Comparison of ENCODE assay signal across 27 cellular contexts in genomic region chr9:128120741-128121465, GRCh38. TPM values are rescaled to one million over a fixed set of nuclear protein-coding genes. Genes with fewer than 3 reads are reported as not detected.
DNase-seq lines count a peak whose midpoint lies in the region; ATAC-seq, FAIRE-seq and TF ChIP-seq lines count a peak whose summit lies in the region.
"Had no signal": no experiment of that assay in that cellular context is flagged by ENCODE, and none has a peak within 500 bp of the region (broad histone marks: within the 10 kb centered on the region; RNA-seq: fewer than 3 reads in every experiment).

No MANE protein-coding gene starts in this region.

- H3K9ac ChIP-seq in GM12878 (ENCODE audit: control insufficient read depth, insufficient read depth, low read length), result no peak overlapping the region

- in situ Hi-C loops in GM12878 (cut with MboI), result no loop called here
- in situ Hi-C loops in gastrocnemius medialis (cut with MboI; ENCODE audit: low sequenced_read_pairs in 4 of 4), result loop anchor here in 2 of 4 donors (25.0 kb wide), 1 partner anchor 159 kb away; no protein-coding TSS in a partner anchor

- BruUV-seq in GM12878 (replicated peaks; lab: Mats Ljungman, UMichigan), result TSS peak; percentile 7

- H3K4me2 ChIP-seq in GM12878 (ENCODE audit: control insufficient read depth, insufficient read depth), result no peak overlapping the region
- H3K4me2 ChIP-seq: hepatocyte had no signal

- no peaks in the 10 kb centered on the region for H3K27me3 ChIP-seq in GM12878 (replicated peaks in 1 of 2; ENCODE audit: control insufficient read depth in 2 of 2, insufficient read depth in 2 of 2, low read length in 1 of 2)
- H3K27me3 ChIP-seq in right lobe of liver, result no peaks in the 10 kb centered on the region
- H3K27me3 ChIP-seq in gastrocnemius medialis, result no peaks in the 10 kb centered on the region
- H3K27me3 ChIP-seq in gastroesophageal sphincter, result no peaks in the 10 kb centered on the region
- H3K27me3 ChIP-seq in WERI-Rb-1 (ENCODE audit: insufficient read depth, low read depth, severe bottlenecking), result no peaks in the 10 kb centered on the region
- H3K27me3 ChIP-seq: brain microvascular endothelial cell, hepatocyte, MG63 had no signal

- SMC1A ChIA-PET in GM12878 (lab: Charles Lee; ENCODE audit: uncharacterized antibody, unreplicated experiment), result no interaction called here

- H3K79me2 ChIP-seq in GM12878 (ENCODE audit: control insufficient read depth, insufficient read depth, low read length), result peaks cover 15% of the 10 kb centered on the region

- H3K36me3 ChIP-seq in GM12878 (ENCODE audit: control insufficient read depth in 2 of 2, insufficient read depth in 2 of 2, low read length in 1 of 2) (peaks cover 8 to 22% of the 10 kb centered on the region in 2 experiments; a peak in 3 of 4 replicates), right lobe of liver (peaks cover 0 to 22% (median 8%) of the 10 kb centered on the region in 4 donors), gastrocnemius medialis (peaks cover 0 to 38% of the 10 kb centered on the region in 2 donors), gastroesophageal sphincter (peaks cover 0 to 53% of the 10 kb centered on the region in 2 donors), WERI-Rb-1 (peaks cover 53% of the 10 kb centered on the region)

- POLR2A ChIA-PET in GM12878 (lab: Charles Lee), result no interaction called here

- RAD21 ChIA-PET in GM12878 (lab: Charles Lee; ENCODE audit: unreplicated experiment), result no interaction called here

- no peak for TF ChIP-seq RAD21 in GM12878 (IDR thresholded peaks at IDR 0.05; ENCODE audit: insufficient read depth, low read depth, low read length)

- TF ChIP-seq EP300 in GM12878 (IDR thresholded peaks at IDR 0.05; ENCODE audit: borderline replicate concordance in 1 of 2, control insufficient read depth in 1 of 2, low read depth in 2 of 2, low read length in 2 of 2), result no peak
- no peak for TF ChIP-seq EP300 in gastroesophageal sphincter (IDR thresholded peaks at IDR 0.05)

- H3K4me1 ChIP-seq in GM12878 (ENCODE audit: control insufficient read depth, insufficient read depth, low read length) (peaks cover 13% of the 10 kb centered on the region), right lobe of liver (peaks cover 0 to 18% (median 9%) of the 10 kb centered on the region in 4 donors), gastrocnemius medialis (peaks cover 18% of the 10 kb centered on the region in 2 donors), gastroesophageal sphincter (peaks cover 0 to 28% (median 13%) of the 10 kb centered on the region in 3 donors)

- H3K9me3 ChIP-seq in GM12878 (replicated peaks; ENCODE audit: control insufficient read depth, insufficient read depth, low read length) (no peaks in the 10 kb centered on the region), right lobe of liver (no peaks in the 10 kb centered on the region), gastrocnemius medialis (no peaks in the 10 kb centered on the region), gastroesophageal sphincter (no peaks in the 10 kb centered on the region), WERI-Rb-1 (ENCODE audit: severe bottlenecking) (no peaks in the 10 kb centered on the region)
- H3K9me3 ChIP-seq: MG63 had no signal

- no peak for FAIRE-seq in GM12878 (lab: Jason Lieb, UNC)
- FAIRE-seq: colon, D721Med had no signal

- H4K20me1 ChIP-seq in GM12878 (ENCODE audit: control insufficient read depth, insufficient read depth), result no peaks in the 10 kb centered on the region

- TF ChIP-seq CTCF in GM12878 (IDR thresholded peaks at IDR 0.05 in 2 of 3, conservative IDR thresholded peaks at IDR 0.05 in 1 of 3; ENCODE audit: control insufficient read depth in 2 of 3, extremely low read depth in 1 of 3, insufficient read depth in 1 of 3, low read depth in 3 of 3, low read length in 3 of 3), result no peak
- no peak for TF ChIP-seq CTCF in right lobe of liver (IDR thresholded peaks at IDR 0.05)
- no peak for TF ChIP-seq CTCF in gastrocnemius medialis (IDR thresholded peaks at IDR 0.05 in 4 of 5, conservative IDR thresholded peaks at IDR 0.05 in 1 of 5)
- no peak for TF ChIP-seq CTCF in gastroesophageal sphincter (IDR thresholded peaks at IDR 0.05)
- TF ChIP-seq CTCF in WERI-Rb-1 (IDR thresholded peaks at IDR 0.05; ENCODE audit: low read depth, low read length), result no peak

- H3K27ac ChIP-seq in GM12878 (ENCODE audit: control insufficient read depth, insufficient read depth), result no peak overlapping the region
- no peak overlapping the region for H3K27ac ChIP-seq in right lobe of liver
- H3K27ac ChIP-seq in gastrocnemius medialis, result peak overlapping the region in 3 of 4 donors; percentile 33 to 57 (median 42)
- no peak overlapping the region for H3K27ac ChIP-seq in gastroesophageal sphincter
- H3K27ac ChIP-seq in WERI-Rb-1, result no peak overlapping the region
- H3K27ac ChIP-seq: brain microvascular endothelial cell, hepatocyte had no signal

- H3K4me3 ChIP-seq in GM12878 (no peak overlapping the region), right lobe of liver (no peak overlapping the region), gastrocnemius medialis (no peak overlapping the region), gastroesophageal sphincter (no peak overlapping the region), WERI-Rb-1 (ENCODE audit: low read depth, low read length) (no peak overlapping the region)
- H3K4me3 ChIP-seq: hepatocyte, lung, MG63 had no signal

- intact Hi-C loops in GM12878 (cut with micrococcal nuclease; ENCODE audit: unreplicated experiment) (no loop called here), right lobe of liver (cut with DNase I) (no loop called here), gastrocnemius medialis (cut with DNase I; ENCODE audit: low total_unique reads) (no loop called here)

- CTCF ChIA-PET in GM12878 (lab: Yijun Ruan, JAX), result no interaction called here

- TF ChIP-seq POLR2A in GM19193 (IDR thresholded peaks at IDR 0.05; ENCODE audit: extremely low read depth, insufficient read depth, insufficient read length) (peak; percentile 8), GM12878 (IDR thresholded peaks at IDR 0.05; ENCODE audit: low read depth, low read length) (0 out of 2 replicates have a peak, but pooled peaks have one; percentile 14), right lobe of liver (IDR thresholded peaks at IDR 0.05) (no peak), gastrocnemius medialis (IDR thresholded peaks at IDR 0.05) (no peak), gastroesophageal sphincter (IDR thresholded peaks at IDR 0.05) (no peak)

- ATAC-seq in GM12878, result no peak
- no peak for ATAC-seq in right lobe of liver
- no peak for ATAC-seq in gastrocnemius medialis
- no peak for ATAC-seq in gastroesophageal sphincter
- ATAC-seq: activated CD4-positive, CD25-positive, alpha-beta regulatory T cell treated with anti-CD3 and anti-CD28 coated beads, Interleukin-2, amount 50 U/mL, for 24 hours; activated CD8-positive, alpha-beta T cell treated with anti-CD3 and anti-CD28 coated beads, Interleukin-2, amount 10 ng/mL, durations not matched to agents 7 days and 5 days; stimulated activated naive CD8-positive, alpha-beta T cell treated with anti-CD3 and anti-CD28 coated beads, Interleukin-15, Interleukin-2, amounts not matched to agents 100 U/mL and 50 U/mL, for 24 hours had no signal

- H2AFZ ChIP-seq in GM12878 (ENCODE audit: control insufficient read depth, low read depth, low read length), result no peak overlapping the region
- H2AFZ ChIP-seq: hepatocyte had no signal

- WGBS in GM12878 (ENCODE audit: insufficient coverage, insufficient replicate concordance, low lambda C conversion rate, missing lambda C conversion rate), result 91% methylated on average over 25 of the region's 29 CpGs
- WGBS in right lobe of liver (ENCODE audit: insufficient coverage, low coverage, low lambda C conversion rate, missing lambda C conversion rate), result 75% methylated on average over 4 of the region's 29 CpGs
- 40 to 83% methylated on average over 1 to 7 of the region's 29 CpGs for WGBS in gastroesophageal sphincter (ENCODE audit: low coverage in 1 of 2), 2 donors

- DNase-seq in GM12878 (ENCODE audit: low read depth, low spot score) (no peak), right lobe of liver (peak; percentile 24 to 50 (median 43)), gastrocnemius medialis (peak in 1 of 2 donors; percentile 59), WERI-Rb-1 (no peak)
- no peak for DNase-seq in stimulated activated CD4-positive, alpha-beta T cell treated with anti-CD3 and anti-CD28 coated beads, Interleukin-4, amount 100 ng/mL, for 4 hours
- DNase-seq: activated CD8-positive, alpha-beta T cell treated with anti-CD3 and anti-CD28 coated beads, Interleukin-2, amount 10 ng/mL, durations not matched to agents 7 days and 5 days; brain microvascular endothelial cell; CD4-positive, CD25-positive, alpha-beta regulatory T cell; effector memory CD4-positive, alpha-beta T cell; foreskin fibroblast; immature natural killer cell; MG63; NCI-H1417; NCI-H2081 treated with DMSO at 0.1 percent for 48 hours; NCI-H446 treated with DMSO at 0.1 percent for 48 hours; SIG-M5; stimulated activated CD4-positive, alpha-beta T cell treated with anti-CD3 and anti-CD28 coated beads, Interleukin-4, amount 100 ng/mL, for 24 hours; stimulated activated naive CD8-positive, alpha-beta T cell treated with anti-CD3 and anti-CD28 coated beads, Interleukin-15, Interleukin-2, amounts not matched to agents 100 U/mL and 50 U/mL, for 24 hours; SW 1271 had no signal

RNA-seq across cellular contexts. Expression of gene PTGES2, which starts 6.6 kb away (rescaled TPM):
- total RNA-seq in GM12878 (2013; cell fraction: nucleolus; rRNA removed), result 116 TPM in 2 replicates
- total RNA-seq in GM12878 (2014; rRNA removed), result 127 and 141 TPM in 2 replicates
- 45.8 and 57.9 TPM in 2 replicates for total RNA-seq in GM12878 (2014; rRNA removed; fragmentation: Illumina TruSeq; extraction: Trizol)
- 99.5 and 106 TPM in 2 replicates for total RNA-seq in GM12878 (2021)
- polyA plus RNA-seq in GM12878 (2011; ENCODE audit: low read depth), result 19.0 TPM
- 54.8 and 98.8 TPM in 2 replicates for polyA plus RNA-seq in GM12878 (2011; rRNA removed)
- 104 and 167 TPM in 2 replicates for polyA plus RNA-seq in GM12878 (2011; cell fraction: cytosol; rRNA removed)
- 214 and 242 TPM in 2 replicates for polyA plus RNA-seq in GM12878 (2011; cell fraction: nucleus; rRNA removed)
- polyA plus RNA-seq in GM12878 (2012), result 37.4 and 47.3 TPM in 2 replicates
- polyA plus RNA-seq in GM12878 (2014; fragmentation: Illumina TruSeq; extraction: Trizol), result 34.3 and 59.9 TPM in 2 replicates
- 1 to 10 TPM; 2.1 to 7.0 TPM for polyA plus RNA-seq in GM12878 (2014; fragmentation: Nextera tagmentation; extraction: Ambion mirVana)
- 107 and 125 TPM in 2 replicates for polyA plus RNA-seq in GM12878 (2014; rRNA removed)
- polyA plus RNA-seq in GM12878 (2016; fragmentation: Nextera tagmentation; extraction: Ambion mirVana), result 100 to 1,000 TPM; 114 to 131 TPM
- 67.9 and 113 TPM in 2 replicates for polyA minus RNA-seq in GM12878 (2011; rRNA and poly(A)+ RNA removed)
- polyA minus RNA-seq in GM12878 (2011; cell fraction: cytosol; rRNA and poly(A)+ RNA removed), result 32.5 and 41.4 TPM in 2 replicates
- 42.6 and 74.1 TPM in 2 replicates for polyA minus RNA-seq in GM12878 (2011; cell fraction: nucleus; rRNA and poly(A)+ RNA removed)
- 10 to 100 TPM; 27.2 to 67.2 (median 30.5) TPM for total RNA-seq in right lobe of liver
- 100 to 1,000 TPM in 3 of 4 donors, 10 to 100 TPM in 1; 95.2 to 266 (median 155) TPM for total RNA-seq in gastrocnemius medialis
- 10 to 100 TPM; 46.1 to 85.8 (median 57.5) TPM for total RNA-seq in gastroesophageal sphincter

RNA-seq across cellular contexts. Expression of gene LCN2, which starts 28.4 kb away (rescaled TPM):
- not detected in 2 replicates for total RNA-seq in GM12878 (2013; cell fraction: nucleolus; rRNA removed)
- total RNA-seq in GM12878 (2014; rRNA removed) (not detected in 2 replicates), GM12878 (2014; rRNA removed; fragmentation: Illumina TruSeq; extraction: Trizol) (not detected in 2 replicates), GM12878 (2021) (not detected in 2 replicates), right lobe of liver (10 to 100 TPM in 4 of 6 experiments, 1 to 10 TPM in 2; 2.7 to 81.8 (median 18.1) TPM), gastrocnemius medialis (under 1 TPM in 1 of 4 donors, not detected in 3; 1.00 TPM), gastroesophageal sphincter (100 to 1,000 TPM in 1 of 4 donors, 1 to 10 TPM in 1, under 1 TPM in 1, not detected in 1; 0.58 to 222 (median 1.4) TPM)
- polyA plus RNA-seq in GM12878 (2011; ENCODE audit: low read depth), result not detected
- polyA plus RNA-seq in GM12878 (2011; rRNA removed) (not detected in 2 replicates), GM12878 (2014; fragmentation: Illumina TruSeq; extraction: Trizol) (not detected in 2 replicates), GM12878 (2014; fragmentation: Nextera tagmentation; extraction: Ambion mirVana) (not detected), GM12878 (2014; rRNA removed) (not detected in 2 replicates), GM12878 (2016; fragmentation: Nextera tagmentation; extraction: Ambion mirVana) (not detected)
- polyA plus RNA-seq in GM12878 (2011; cell fraction: cytosol; rRNA removed), result not detected in 2 replicates
- not detected in 2 replicates for polyA plus RNA-seq in GM12878 (2011; cell fraction: nucleus; rRNA removed)
- polyA plus RNA-seq in GM12878 (2012), result not detected in 2 replicates
- not detected in 2 replicates for polyA minus RNA-seq in GM12878 (2011; rRNA and poly(A)+ RNA removed)
- not detected in 2 replicates for polyA minus RNA-seq in GM12878 (2011; cell fraction: cytosol; rRNA and poly(A)+ RNA removed)
- not detected in 2 replicates for polyA minus RNA-seq in GM12878 (2011; cell fraction: nucleus; rRNA and poly(A)+ RNA removed)
- total RNA-seq: activated CD8-positive, alpha-beta T cell treated with anti-CD3 and anti-CD28 coated beads, Interleukin-2, amount 10 ng/mL, durations not matched to agents 7 days and 5 days; OCI-LY7 had no signal
- polyA plus RNA-seq: CD4-positive, CD25-positive, alpha-beta regulatory T cell had no signal

RNA-seq across cellular contexts. Expression of gene BBLN, which starts 39.2 kb away (rescaled TPM):
- total RNA-seq in GM12878 (2013; cell fraction: nucleolus; rRNA removed), result 10.9 and 11.9 TPM in 2 replicates
- 184 and 194 TPM in 2 replicates for total RNA-seq in GM12878 (2014; rRNA removed)
- 24.1 and 32.2 TPM in 2 replicates for total RNA-seq in GM12878 (2014; rRNA removed; fragmentation: Illumina TruSeq; extraction: Trizol)
- total RNA-seq in GM12878 (2021), result 96.5 and 102 TPM in 2 replicates
- 23.4 TPM for polyA plus RNA-seq in GM12878 (2011; ENCODE audit: low read depth)
- polyA plus RNA-seq in GM12878 (2011; rRNA removed), result 13.2 and 36.5 TPM in 2 replicates
- 104 and 158 TPM in 2 replicates for polyA plus RNA-seq in GM12878 (2011; cell fraction: cytosol; rRNA removed)
- 60.6 and 65.1 TPM in 2 replicates for polyA plus RNA-seq in GM12878 (2011; cell fraction: nucleus; rRNA removed)
- polyA plus RNA-seq in GM12878 (2012), result 89.0 and 104 TPM in 2 replicates
- polyA plus RNA-seq in GM12878 (2014; fragmentation: Illumina TruSeq; extraction: Trizol), result 2.9 and 11.3 TPM in 2 replicates
- 10 to 100 TPM in 1 of 2 experiments, 1 to 10 TPM in 1; 3.8 to 13.5 TPM for polyA plus RNA-seq in GM12878 (2014; fragmentation: Nextera tagmentation; extraction: Ambion mirVana)
- 155 and 163 TPM in 2 replicates for polyA plus RNA-seq in GM12878 (2014; rRNA removed)
- 100 to 1,000 TPM in 1 of 2 experiments, 10 to 100 TPM in 1; 95.9 to 115 TPM for polyA plus RNA-seq in GM12878 (2016; fragmentation: Nextera tagmentation; extraction: Ambion mirVana)
- 5.5 and 32.3 TPM in 2 replicates for polyA minus RNA-seq in GM12878 (2011; rRNA and poly(A)+ RNA removed)
- polyA minus RNA-seq in GM12878 (2011; cell fraction: cytosol; rRNA and poly(A)+ RNA removed), result 34.6 and 49.3 TPM in 2 replicates
- polyA minus RNA-seq in GM12878 (2011; cell fraction: nucleus; rRNA and poly(A)+ RNA removed), result 11.5 and 15.9 TPM in 2 replicates
- total RNA-seq in right lobe of liver, result 100 to 1,000 TPM in 2 of 6 experiments, 10 to 100 TPM in 4; 13.5 to 192 (median 17.7) TPM
- total RNA-seq in gastrocnemius medialis, result 100 to 1,000 TPM in 3 of 4 donors, 10 to 100 TPM in 1; 73.5 to 145 (median 132) TPM
- 100 to 1,000 TPM; 139 to 165 (median 145) TPM for total RNA-seq in gastroesophageal sphincter

RNA-seq across cellular contexts. Expression of gene SLC25A25, which starts 52.9 kb away (rescaled TPM):
- 21.3 and 21.7 TPM in 2 replicates for total RNA-seq in GM12878 (2013; cell fraction: nucleolus; rRNA removed)
- total RNA-seq in GM12878 (2014; rRNA removed) (17.1 and 17.5 TPM in 2 replicates), GM12878 (2014; rRNA removed; fragmentation: Illumina TruSeq; extraction: Trizol) (10.1 and 10.2 TPM in 2 replicates), GM12878 (2021) (14.3 and 15.7 TPM in 2 replicates), right lobe of liver (10 to 100 TPM; 21.2 to 81.5 (median 53.3) TPM), gastrocnemius medialis (10 to 100 TPM; 26.9 to 98.7 (median 46.0) TPM), gastroesophageal sphincter (10 to 100 TPM; 16.1 to 64.1 (median 18.3) TPM)
- polyA plus RNA-seq in GM12878 (2011; ENCODE audit: low read depth), result 3.3 TPM
- polyA plus RNA-seq in GM12878 (2011; rRNA removed) (5.9 and 8.2 TPM in 2 replicates), GM12878 (2014; fragmentation: Illumina TruSeq; extraction: Trizol) (3.2 and 6.6 TPM in 2 replicates), GM12878 (2014; fragmentation: Nextera tagmentation; extraction: Ambion mirVana) (under 1 TPM in 1 of 2 experiments, not detected in 1; 0.04 TPM), GM12878 (2014; rRNA removed) (12.4 and 13.4 TPM in 2 replicates), GM12878 (2016; fragmentation: Nextera tagmentation; extraction: Ambion mirVana) (10 to 100 TPM; 12.4 to 13.6 TPM)
- 6.2 and 8.2 TPM in 2 replicates for polyA plus RNA-seq in GM12878 (2011; cell fraction: cytosol; rRNA removed)
- 10.2 and 14.8 TPM in 2 replicates for polyA plus RNA-seq in GM12878 (2011; cell fraction: nucleus; rRNA removed)
- polyA plus RNA-seq in GM12878 (2012), result 7.6 and 8.5 TPM in 2 replicates
- polyA minus RNA-seq in GM12878 (2011; rRNA and poly(A)+ RNA removed), result 5.6 and 9.7 TPM in 2 replicates
- 3.7 and 5.5 TPM in 2 replicates for polyA minus RNA-seq in GM12878 (2011; cell fraction: cytosol; rRNA and poly(A)+ RNA removed)
- polyA minus RNA-seq in GM12878 (2011; cell fraction: nucleus; rRNA and poly(A)+ RNA removed), result 3.9 and 5.6 TPM in 2 replicates

RNA-seq across cellular contexts. Expression of gene NAIF1, which starts 53.8 kb away (rescaled TPM):
- total RNA-seq in GM12878 (2013; cell fraction: nucleolus; rRNA removed), result 8.3 and 10.0 TPM in 2 replicates
- 10.7 and 14.2 TPM in 2 replicates for total RNA-seq in GM12878 (2014; rRNA removed)
- total RNA-seq in GM12878 (2014; rRNA removed; fragmentation: Illumina TruSeq; extraction: Trizol), result 6.3 and 6.4 TPM in 2 replicates
- 8.6 and 10.3 TPM in 2 replicates for total RNA-seq in GM12878 (2021)
- polyA plus RNA-seq in GM12878 (2011; ENCODE audit: low read depth), result 4.5 TPM
- polyA plus RNA-seq in GM12878 (2011; rRNA removed), result 6.1 and 9.4 TPM in 2 replicates
- 12.1 and 15.0 TPM in 2 replicates for polyA plus RNA-seq in GM12878 (2011; cell fraction: cytosol; rRNA removed)
- polyA plus RNA-seq in GM12878 (2011; cell fraction: nucleus; rRNA removed), result 5.9 and 7.8 TPM in 2 replicates
- 8.4 and 9.3 TPM in 2 replicates for polyA plus RNA-seq in GM12878 (2012)
- 5.2 and 6.2 TPM in 2 replicates for polyA plus RNA-seq in GM12878 (2014; fragmentation: Illumina TruSeq; extraction: Trizol)
- 1 to 10 TPM; 2.4 to 5.2 TPM for polyA plus RNA-seq in GM12878 (2014; fragmentation: Nextera tagmentation; extraction: Ambion mirVana)
- 8.5 and 9.3 TPM in 2 replicates for polyA plus RNA-seq in GM12878 (2014; rRNA removed)
- 1 to 10 TPM; 5.0 to 7.9 TPM for polyA plus RNA-seq in GM12878 (2016; fragmentation: Nextera tagmentation; extraction: Ambion mirVana)
- polyA minus RNA-seq in GM12878 (2011; rRNA and poly(A)+ RNA removed), result 11.7 and 16.2 TPM in 2 replicates
- 6.7 and 10.7 TPM in 2 replicates for polyA minus RNA-seq in GM12878 (2011; cell fraction: cytosol; rRNA and poly(A)+ RNA removed)
- polyA minus RNA-seq in GM12878 (2011; cell fraction: nucleus; rRNA and poly(A)+ RNA removed), result 1.8 and 5.3 TPM in 2 replicates
- total RNA-seq in right lobe of liver, result 1 to 10 TPM; 3.9 to 6.8 (median 5.7) TPM
- 1 to 10 TPM; 3.6 to 7.4 (median 6.9) TPM for total RNA-seq in gastrocnemius medialis
- total RNA-seq in gastroesophageal sphincter, result 10 to 100 TPM in 1 of 4 donors, 1 to 10 TPM in 3; 5.3 to 11.4 (median 8.6) TPM

Comparison
In these comparisons a context has a peak if more than half of its experiments do, and no peak if none do; other contexts are left out.
1. POLR2A ChIP-seq: peak in GM19193 (single experiment) and GM12878 (single experiment); none in right lobe of liver (single experiment), gastrocnemius medialis (0 of 2) and gastroesophageal sphincter (0 of 2).
2. DNase-seq: peak in right lobe of liver (3 of 3); none in GM12878 (single experiment), WERI-Rb-1 (single experiment) and stimulated activated CD4-positive, alpha-beta T cell treated with anti-CD3 and anti-CD28 coated beads, Interleukin-4, amount 100 ng/mL, for 4 hours (0 of 2).
3. H3K27ac ChIP-seq: peak in gastrocnemius medialis (3 of 4); none in GM12878 (single experiment), right lobe of liver (0 of 3), gastroesophageal sphincter (0 of 4) and WERI-Rb-1 (single experiment).